Comparison of ENCODE assay signal across 8 cellular contexts in the genomic region with DNA sequence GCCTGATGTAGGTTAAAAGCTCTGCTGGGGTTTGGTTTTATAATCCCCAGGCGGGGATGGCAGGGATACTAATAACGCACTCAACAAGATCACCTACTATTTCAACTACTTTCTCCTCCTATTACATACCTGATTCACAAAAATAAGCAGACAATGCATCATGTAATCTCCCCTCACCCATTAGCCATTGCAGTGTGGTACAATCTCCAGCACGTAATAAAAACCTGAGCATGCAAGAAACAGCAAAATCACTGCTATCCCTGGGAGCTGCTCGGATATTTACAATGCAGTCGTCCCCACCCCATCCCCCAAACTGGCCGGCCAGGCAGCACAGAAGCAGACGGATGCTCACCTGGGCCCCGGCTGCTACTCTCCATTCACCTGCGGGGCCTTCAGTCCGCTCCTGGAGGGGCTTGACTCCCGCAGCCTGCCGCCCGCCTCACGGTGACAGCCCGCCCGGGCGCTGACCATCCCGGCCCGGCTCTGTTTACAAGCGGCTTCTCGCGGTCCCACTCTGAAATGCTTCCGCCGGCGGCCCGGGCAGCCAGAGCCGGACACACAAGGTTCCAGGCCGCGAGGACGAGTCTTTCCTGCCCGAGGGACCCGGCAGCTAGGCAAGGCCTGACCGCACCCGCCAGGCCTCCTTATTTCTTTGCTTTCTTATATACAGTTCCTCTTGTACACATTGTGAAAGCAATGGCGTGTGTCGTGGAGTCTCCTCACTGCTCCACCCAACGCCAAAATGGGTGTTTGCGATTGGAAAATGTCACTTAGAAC. TPM values are rescaled to one million over a fixed set of nuclear protein-coding genes. Genes with fewer than 3 reads are reported as not detected.
A peak's percentile ranks its signal among the peaks of the same experiment; 100 is the strongest.
DNase-seq lines count a peak whose midpoint lies in the region; ATAC-seq and TF ChIP-seq lines count a peak whose summit lies in the region.

A gene with protein sequence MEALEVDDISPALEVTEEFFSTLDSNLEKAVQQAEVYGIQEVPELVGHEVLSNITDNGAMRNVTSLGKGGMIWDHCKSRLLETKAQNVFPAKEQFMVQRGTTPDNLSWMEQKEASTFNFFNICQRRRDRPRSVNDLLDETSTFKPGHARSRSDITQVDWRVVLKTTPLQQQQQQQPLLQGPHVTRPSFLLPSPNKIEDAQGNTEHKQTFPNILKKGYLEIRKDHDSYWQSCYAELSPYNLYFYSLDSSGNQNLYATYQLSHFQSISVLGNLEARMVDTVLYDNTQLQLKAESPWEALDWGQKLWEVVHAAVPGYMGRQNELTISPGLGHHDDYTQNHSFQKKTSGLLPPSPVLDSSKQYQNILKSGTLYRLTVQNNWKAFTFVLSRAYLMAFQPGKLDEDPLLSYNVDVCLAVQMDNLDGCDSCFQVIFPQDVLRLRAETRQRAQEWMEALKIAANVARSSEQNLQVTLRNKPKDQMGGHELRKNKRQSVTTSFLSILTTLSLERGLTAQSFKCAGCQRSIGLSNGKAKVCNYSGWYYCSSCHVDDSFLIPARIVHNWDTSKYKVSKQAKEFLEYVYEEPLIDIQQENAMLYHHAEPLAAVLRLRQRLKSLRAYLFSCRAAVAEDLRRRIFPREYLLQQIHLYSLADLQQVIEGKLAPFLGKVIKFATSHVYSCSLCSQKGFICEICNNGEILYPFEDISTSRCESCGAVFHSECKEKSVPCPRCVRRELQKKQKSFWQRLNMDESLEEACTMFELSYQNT (minus strand): TSS at position 491 of the 777 bp plus-strand sequence. CDS start 23,888 bp downstream, outside the sequence.

- H3K27ac ChIP-seq in left ventricle myocardium inferior (replicated peaks), result peak within 1 kb of the TSS; percentile 81
- peak within 1 kb of the TSS; percentile 82 for H3K27ac ChIP-seq in psoas muscle
- peak within 1 kb of the TSS; percentile 33 for H3K27ac ChIP-seq in urinary bladder (ENCODE audit: low read depth)

- H3K4me1 ChIP-seq in left ventricle myocardium inferior (peaks cover 45% of the 10 kb centered on the region), psoas muscle (peaks cover 3% of the 10 kb centered on the region), urinary bladder (ENCODE audit: insufficient read depth) (no peaks in the 10 kb centered on the region)

- POLR2A ChIA-PET in HEK293T (lab: Yijun Ruan, JAX) (interaction anchor here (0.7 to 1.7 kb wide), 7 partner anchors 8 to 400 kb away, joined by 3 to 6 read pairs (median 3); a partner anchor contains a TSS), T-cell (lab: Charles Lee) (no interaction called here)

- H3K36me3 Mint-ChIP-seq in T-cell, result peaks cover 6% of the 10 kb centered on the region

- peak; percentile 81 for TF ChIP-seq POLR2A in GM10847 (IDR thresholded peaks at IDR 0.05; ENCODE audit: extremely low read depth, insufficient read length)

- H3K4me3 Mint-ChIP-seq in T-cell, result peak within 1 kb of the TSS; percentile 92 to 93 (median 93)

- H3K27ac Mint-ChIP-seq in T-cell, result peak within 1 kb of the TSS; percentile 74 to 98

- ATAC-seq in T-cell (replicated peaks in 1 of 4) (peak; percentile 76 to 89 (median 81)), psoas muscle (peak; percentile 97 to 100 (median 99))

- no peaks in the 10 kb centered on the region for H3K9me3 ChIP-seq in left ventricle myocardium inferior (replicated peaks)
- H3K9me3 ChIP-seq in psoas muscle, result no peaks in the 10 kb centered on the region

- WGBS in psoas muscle, 3 donors, result 2% methylated on average over 37 to 38 of the region's 38 CpGs
- 2% methylated on average over 38 of the region's 38 CpGs for WGBS in urinary bladder

- H3K27me3 Mint-ChIP-seq in T-cell, result no peaks in the 10 kb centered on the region

- intact Hi-C loops in left ventricle myocardium inferior (cut with micrococcal nuclease), result no loop called here
- intact Hi-C loops in psoas muscle (cut with DNase I), result loop anchor here (5.0 to 10.0 kb wide), 2 partner anchors 258 to 400 kb away; a partner anchor contains a TSS

- no peaks in the 10 kb centered on the region for H3K9me3 Mint-ChIP-seq in T-cell

- DNase-seq in HEK293T (ENCODE audit: extremely low spot score) (peak; percentile 78), MV-4-11 (lab: John Stamatoyannopoulos, UW) (peak; percentile 90), T-cell (peak; percentile 29 to 80 (median 56)), amniotic stem cell (lab: John Stamatoyannopoulos, UW) (peak; percentile 60), left ventricle myocardium inferior (peak; percentile 88), psoas muscle (peak; percentile 87 to 92)

- H3K4me3 ChIP-seq in left ventricle myocardium inferior, result peak within 1 kb of the TSS; percentile 77
- H3K4me3 ChIP-seq in psoas muscle, result peak within 1 kb of the TSS; percentile 78
- H3K4me3 ChIP-seq in urinary bladder (ENCODE audit: low read depth, low read length), result peak within 1 kb of the TSS; percentile 96

- H3K36me3 ChIP-seq in left ventricle myocardium inferior (no peaks in the 10 kb centered on the region), psoas muscle (ENCODE audit: insufficient read depth in 1 of 2, low read depth in 1 of 2) (no peaks in the 10 kb centered on the region), urinary bladder (ENCODE audit: insufficient read depth) (peaks cover 3% of the 10 kb centered on the region)

- peaks cover 28 to 47% (median 31%) of the 10 kb centered on the region in 3 donors for H3K4me1 Mint-ChIP-seq in T-cell

- CTCF ChIA-PET in HEK293T (lab: Yijun Ruan, JAX), result interaction anchor here (0.6 kb wide), 1 partner anchor 209 kb away, joined by 3 read pairs; no protein-coding TSS in a partner anchor
- CTCF ChIA-PET in T-cell (lab: Charles Lee), result interaction anchor here in 1 of 2 donors (0.6 to 1.8 kb wide), 5 partner anchors 15 to 406 kb away, joined by 3 to 6 read pairs (median 4); a partner anchor contains a TSS

- TF ChIP-seq CTCF in left ventricle myocardium inferior (IDR thresholded peaks at IDR 0.05; ENCODE audit: borderline replicate concordance) (no peak), psoas muscle (IDR thresholded peaks at IDR 0.05) (no peak)

- no peaks in the 10 kb centered on the region for H3K27me3 ChIP-seq in left ventricle myocardium inferior (ENCODE audit: low read depth)
- no peaks in the 10 kb centered on the region for H3K27me3 ChIP-seq in psoas muscle (ENCODE audit: insufficient read depth in 3 of 3, low read length in 2 of 3)

TF ChIP-seq in HEK293T, 16 proteins besides CTCF, POLR2A, EP300 and RAD21:
- peak; percentile 32; the same call in 1 of the 2 replicates for TF ChIP-seq ELF4 (IDR thresholded peaks at IDR 0.05)
- TF ChIP-seq BHLHE40 (IDR thresholded peaks at IDR 0.05; ENCODE audit: borderline replicate concordance), result no peak
- TF ChIP-seq L3MBTL2 (conservative IDR thresholded peaks at IDR 0.05), result peak; percentile 46
- TF ChIP-seq CTBP1 (IDR thresholded peaks at IDR 0.05; ENCODE audit: borderline replicate concordance), result peak; percentile 86
- no peak for TF ChIP-seq FOXA1 (IDR thresholded peaks at IDR 0.05)
- TF ChIP-seq LEF1 (IDR thresholded peaks at IDR 0.05; ENCODE audit: borderline replicate concordance), result no peak
- TF ChIP-seq, protein P1, sequence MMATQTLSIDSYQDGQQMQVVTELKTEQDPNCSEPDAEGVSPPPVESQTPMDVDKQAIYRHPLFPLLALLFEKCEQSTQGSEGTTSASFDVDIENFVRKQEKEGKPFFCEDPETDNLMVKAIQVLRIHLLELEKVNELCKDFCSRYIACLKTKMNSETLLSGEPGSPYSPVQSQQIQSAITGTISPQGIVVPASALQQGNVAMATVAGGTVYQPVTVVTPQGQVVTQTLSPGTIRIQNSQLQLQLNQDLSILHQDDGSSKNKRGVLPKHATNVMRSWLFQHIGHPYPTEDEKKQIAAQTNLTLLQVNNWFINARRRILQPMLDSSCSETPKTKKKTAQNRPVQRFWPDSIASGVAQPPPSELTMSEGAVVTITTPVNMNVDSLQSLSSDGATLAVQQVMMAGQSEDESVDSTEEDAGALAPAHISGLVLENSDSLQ (IDR thresholded peaks at IDR 0.05), result peak; percentile 20; the same call in 1 of the 2 replicates
- peak; percentile 64 for TF ChIP-seq ARNT (IDR thresholded peaks at IDR 0.05)
- peak; percentile 96 for TF ChIP-seq FOXK2 (IDR thresholded peaks at IDR 0.05)
- no peak for TF ChIP-seq ZNF384 (IDR thresholded peaks at IDR 0.05)
- no peak for TF ChIP-seq SUZ12 (IDR thresholded peaks at IDR 0.05)
- peak; percentile 53; the same call in 1 of the 2 replicates for TF ChIP-seq FOXM1 (IDR thresholded peaks at IDR 0.05; ENCODE audit: borderline replicate concordance)
- TF ChIP-seq HDGF (IDR thresholded peaks at IDR 0.05; ENCODE audit: borderline replicate concordance), result no peak

RNA-seq across cellular contexts. Expression of the gene that starts here (rescaled TPM):
- 10 to 100 TPM; 12.3 to 18.1 (median 13.9) TPM for total RNA-seq in T-cell
- total RNA-seq in left ventricle myocardium inferior, result 12.9 TPM
- 1 to 10 TPM; 2.2 to 5.7 (median 4.7) TPM for total RNA-seq in psoas muscle
- 1 to 10 TPM; 1.1 to 4.3 (median 2.7) TPM for polyA plus RNA-seq in psoas muscle
- 30.1 TPM for total RNA-seq in urinary bladder
- 5.7 TPM for polyA plus RNA-seq in urinary bladder

Comparison
In these comparisons a context has a peak if more than half of its experiments do, and no peak if none do; other contexts are left out.
1. Peak in every context shown above with its lines: DNase-seq, ATAC-seq, H3K4me3 ChIP-seq and H3K27ac ChIP-seq.